Comparison of ENCODE assay signal across 12 cellular contexts in the genomic region with DNA sequence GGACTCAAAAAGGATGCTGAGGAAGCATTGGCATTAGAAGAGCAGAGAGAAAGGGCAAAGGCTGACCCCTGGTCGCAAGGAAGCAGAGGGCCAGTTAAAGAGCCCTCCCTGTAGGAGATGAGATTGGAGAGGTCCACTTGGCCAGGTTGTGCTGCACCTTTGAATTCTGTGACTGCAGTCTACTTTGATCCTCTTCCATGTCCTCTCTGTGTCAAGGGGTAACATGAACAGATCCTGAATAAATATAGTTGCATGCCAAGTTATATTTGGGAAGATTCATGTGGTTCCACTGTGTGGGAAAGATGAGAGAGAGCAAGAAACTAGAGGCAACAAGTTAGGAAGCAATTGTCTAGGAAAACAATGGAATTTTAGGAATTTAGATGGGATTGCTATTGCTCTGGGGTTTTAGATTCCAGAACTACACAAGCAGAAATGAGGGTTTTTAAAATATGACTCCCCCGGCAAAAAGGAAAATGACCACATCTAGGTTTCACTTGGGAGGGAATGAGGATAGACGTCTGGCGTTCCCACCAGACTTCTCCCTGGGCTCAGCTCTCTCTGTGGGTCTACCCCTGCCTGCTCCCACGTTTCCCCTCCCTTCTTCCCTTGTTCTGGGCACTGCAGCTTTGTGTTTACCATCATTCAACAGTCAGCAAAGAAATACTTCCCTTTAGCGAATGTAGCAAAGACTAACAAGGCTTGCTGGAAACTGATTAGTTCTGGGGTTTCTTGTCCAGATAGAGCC.
DNase-seq lines count a peak whose midpoint lies in the region; ATAC-seq and TF ChIP-seq lines count a peak whose summit lies in the region.
"Had no signal": no experiment of that assay in that cellular context is flagged by ENCODE, and none has a peak within 500 bp of the region (broad histone marks: within the 10 kb centered on the region; RNA-seq: fewer than 3 reads in every experiment).

No MANE protein-coding gene starts in this region.

- H3K9me3 ChIP-seq in right cardiac atrium (ENCODE audit: control insufficient read depth, low read length) = no peaks in the 10 kb centered on the region
- H3K9me3 ChIP-seq in ovary = no peaks in the 10 kb centered on the region

- H3K27ac ChIP-seq in right cardiac atrium (ENCODE audit: low read length) = no peak overlapping the region
- peak overlapping the region in 1 of 2 donors; percentile 59 for H3K27ac ChIP-seq in ovary

- no peaks in the 10 kb centered on the region for H3K27me3 ChIP-seq in right cardiac atrium (ENCODE audit: control insufficient read depth, insufficient read depth)
- no peaks in the 10 kb centered on the region for H3K27me3 ChIP-seq in ovary

- peak overlapping the region; percentile 29 for H3K4me3 ChIP-seq in AG10803 (ENCODE audit: low read length)
- H3K4me3 ChIP-seq in WI38 (ENCODE audit: low read depth, low read length) = peak overlapping the region; percentile 15; the same call in 1 of the 2 replicates
- H3K4me3 ChIP-seq in right cardiac atrium (ENCODE audit: low read length) = no peak overlapping the region
- no peak overlapping the region for H3K4me3 ChIP-seq in ovary

- H3K36me3 ChIP-seq in ovary = no peaks in the 10 kb centered on the region

- ATAC-seq in right cardiac atrium (peak; percentile 62 to 65), sciatic nerve (peak; percentile 62), HG03108 (IDR thresholded peaks at IDR 0.05; ENCODE audit: unreplicated experiment) (no peak)

- intact Hi-C loops in right cardiac atrium (cut with DNase I) (no loop called here), sciatic nerve (cut with DNase I) (no loop called here), ovary (cut with DNase I) (loop anchor here in 1 of 4 donors (5.0 kb wide), 1 partner anchor 64 kb away; a partner anchor contains a TSS)

- DNase-seq in AG10803 (ENCODE audit: low read depth) = peak; percentile 91
- no peak for DNase-seq in right cardiac atrium
- DNase-seq in sciatic nerve (ENCODE audit: low spot score) = no peak
- no peak for DNase-seq in activated T-cell treated with anti-CD3 and anti-CD28 coated beads, Interleukin-2, amount 50 U/mL, for 48 hours
- DNase-seq in DMS 273 (lab: John Stamatoyannopoulos, UW; ENCODE audit: unreplicated experiment) = no peak
- DNase-seq in ovary = no peak
- DNase-seq: activated CD4-positive, alpha-beta T cell treated with anti-CD3 and anti-CD28 coated beads, Interleukin-2, amount 10 ng/mL, durations not matched to agents 7 days and 5 days; activated naive CD8-positive, alpha-beta T cell treated with anti-CD3 and anti-CD28 coated beads, Interleukin-2, amount 10 ng/mL, durations not matched to agents 7 days and 5 days; AML-193; SHP77 had no signal

- TF ChIP-seq POLR2A in ovary (IDR thresholded peaks at IDR 0.05) = no peak

- no peak for TF ChIP-seq EP300 in ovary (IDR thresholded peaks at IDR 0.05)

- 45% methylated on average over 6 of the region's 6 CpGs for WGBS in right cardiac atrium
- WGBS in ovary, 3 donors = 11 to 18% (median 12%) methylated on average over 6 of the region's 6 CpGs

- H3K4me1 ChIP-seq in right cardiac atrium (ENCODE audit: control insufficient read depth, insufficient read depth, low read length) = no peaks in the 10 kb centered on the region
- peaks cover 8% of the 10 kb centered on the region for H3K4me1 ChIP-seq in ovary (ENCODE audit: insufficient read depth)

- no peak for TF ChIP-seq CTCF in AG10803 (conservative IDR thresholded peaks at IDR 0.05; ENCODE audit: low read length)
- TF ChIP-seq CTCF in WI38 (IDR thresholded peaks at IDR 0.05; ENCODE audit: low read depth, low read length) = no peak
- TF ChIP-seq CTCF in ovary (IDR thresholded peaks at IDR 0.05) = no peak

Comparison
In these comparisons a context has a peak if more than half of its experiments do, and no peak if none do; other contexts are left out.
1. H3K4me3 ChIP-seq: peak in AG10803 (single experiment) and WI38 (single experiment); none in right cardiac atrium (single experiment) and ovary (single experiment).